In genomic region chr3:101675709-101676218, GRCh38 we compare ENCODE assay signal across 9 cellular contexts. TPM values are rescaled to one million over a fixed set of nuclear protein-coding genes. Genes with fewer than 3 reads are reported as not detected.
A peak's percentile ranks its signal among the peaks of the same experiment; 100 is the strongest.
DNase-seq lines count a peak whose midpoint lies in the region; ATAC-seq, FAIRE-seq and TF ChIP-seq lines count a peak whose summit lies in the region.
"Had no signal": no experiment of that assay in that cellular context is flagged by ENCODE, and none has a peak within 500 bp of the region (broad histone marks: within the 10 kb centered on the region; RNA-seq: fewer than 3 reads in every experiment).

No MANE protein-coding gene starts in this region.

- H3K27ac ChIP-seq in SK-N-MC (peak overlapping the region; percentile 57; the same call in 1 of the 2 replicates), trophoblast cell (ENCODE audit: low read depth, low read length) (no peak overlapping the region)

- FAIRE-seq in D721Med (lab: Jason Lieb, UNC), result no peak
- FAIRE-seq: endometrium had no signal

- peaks cover 7% of the 10 kb centered on the region for H3K79me1 ChIP-seq in trophoblast cell (ENCODE audit: low read length)

- no peak overlapping the region for H2BK5ac ChIP-seq in trophoblast cell (ENCODE audit: low read depth, low read length, poor library complexity)

- no peaks in the 10 kb centered on the region for H3K9me3 ChIP-seq in SK-N-MC (ENCODE audit: low read depth, low read length)
- H3K9me3 ChIP-seq in trophoblast cell (ENCODE audit: insufficient read depth, low read depth, low read length), result no peaks in the 10 kb centered on the region

- H3K27ac Mint-ChIP-seq in Calu3 (ENCODE audit: unreplicated experiment), result peak overlapping the region; percentile 85

- no peak overlapping the region for H2BK12ac ChIP-seq in trophoblast cell (ENCODE audit: low read length)

- no peaks in the 10 kb centered on the region for H3K9me3 Mint-ChIP-seq in Calu3 (ENCODE audit: low read depth, unreplicated experiment)

- CTCF ChIA-PET in Calu3 (lab: Charles Lee), result interaction anchor here (1.4 to 1.6 kb wide), 2 partner anchors 127 to 547 kb away, joined by 3 to 4 read pairs; no protein-coding TSS in a partner anchor

- TF ChIP-seq CTCF in Calu3 (IDR thresholded peaks at IDR 0.05; ENCODE audit: unreplicated experiment) (no peak), fibroblast of the aortic adventitia (IDR thresholded peaks at IDR 0.05; ENCODE audit: insufficient read depth, low read length) (no peak), D721Med (IDR thresholded peaks at IDR 0.05; ENCODE audit: insufficient read depth, missing control alignments) (no peak)

- H3K36me3 ChIP-seq in SK-N-MC (ENCODE audit: insufficient read depth, low read length), result peaks cover 22% of the 10 kb centered on the region
- H3K36me3 ChIP-seq in trophoblast cell (ENCODE audit: control insufficient read depth in 1 of 2, insufficient read depth in 2 of 2, low read length in 2 of 2), result peaks cover 6 to 8% of the 10 kb centered on the region in 2 experiments

- WGBS in trophoblast cell (ENCODE audit: extremely low coverage, insufficient coverage, insufficient read length), result no CpG with 5 or more reads among the region's 27 CpGs

- H3K79me2 ChIP-seq in trophoblast cell (ENCODE audit: control insufficient read depth, insufficient read depth, low read length, poor library complexity), result peaks cover 10% of the 10 kb centered on the region

- no peak overlapping the region for H2AK5ac ChIP-seq in trophoblast cell (ENCODE audit: low read length)

- no peak overlapping the region for H4K8ac ChIP-seq in trophoblast cell (ENCODE audit: low read depth, low read length)

- peak overlapping the region; percentile 47 for H2AFZ ChIP-seq in trophoblast cell (ENCODE audit: insufficient read depth, low read length, poor library complexity)

- H4K12ac ChIP-seq in trophoblast cell (ENCODE audit: low read depth, low read length), result no peak overlapping the region

- H3K4me1 ChIP-seq in trophoblast cell (ENCODE audit: control insufficient read depth in 1 of 2, insufficient read depth in 2 of 2, low read length in 2 of 2), result peaks cover 0 to 4% of the 10 kb centered on the region in 2 experiments

- no peak overlapping the region for H3K23ac ChIP-seq in trophoblast cell (ENCODE audit: low read length)

- peak overlapping the region; percentile 42 for H3K4ac ChIP-seq in trophoblast cell (ENCODE audit: low read depth, low read length)

- no TSS peak for BruUV-seq in Calu3 (replicated peaks; lab: Mats Ljungman, UMichigan)

- peak; percentile 19 for DNase-seq in Calu3
- no peak for DNase-seq in SK-N-MC (ENCODE audit: low read depth, low spot score)
- no peak for DNase-seq in fibroblast of the aortic adventitia (ENCODE audit: low read depth)
- DNase-seq in trophoblast cell, result no peak
- no peak for DNase-seq in D721Med (ENCODE audit: insufficient read length, low spot score)
- DNase-seq in LoVo (ENCODE audit: low spot score), result no peak
- no peak for DNase-seq in cortex of kidney (lab: John Stamatoyannopoulos, UW)

- H3K4me2 ChIP-seq in trophoblast cell (ENCODE audit: low read length), result peak overlapping the region; percentile 93

- no peaks in the 10 kb centered on the region for H3K27me3 ChIP-seq in trophoblast cell (ENCODE audit: insufficient read depth, low read length)

- ATAC-seq in HG02763 (IDR thresholded peaks at IDR 0.05; ENCODE audit: unreplicated experiment), result no peak

- peak overlapping the region; percentile 86 for H3K9ac ChIP-seq in SK-N-MC (ENCODE audit: insufficient read length)
- H3K9ac ChIP-seq in trophoblast cell (ENCODE audit: low read length), result peak overlapping the region; percentile 84

- H3K4me1 Mint-ChIP-seq in Calu3 (ENCODE audit: low read depth, unreplicated experiment), result peaks cover 17% of the 10 kb centered on the region

- no peak overlapping the region for H3K18ac ChIP-seq in trophoblast cell (ENCODE audit: low read length)

- no peak overlapping the region for H3K14ac ChIP-seq in trophoblast cell (ENCODE audit: low read length)

- H3K36me3 Mint-ChIP-seq in Calu3 (ENCODE audit: insufficient read depth, unreplicated experiment), result peaks cover 37% of the 10 kb centered on the region

- peak overlapping the region; percentile 94 for H3K4me3 ChIP-seq in SK-N-MC
- H3K4me3 ChIP-seq in fibroblast of the aortic adventitia (ENCODE audit: low read depth, low read length), result peak overlapping the region; percentile 97
- peak overlapping the region; percentile 77 for H3K4me3 ChIP-seq in trophoblast cell (ENCODE audit: low read depth, low read length)

- intact Hi-C loops in Calu3 (cut with micrococcal nuclease; ENCODE audit: unreplicated experiment), result loop anchor here (2.0 to 5.0 kb wide), 3 partner anchors 437 to 549 kb away; no protein-coding TSS in a partner anchor

- peak overlapping the region; percentile 80 for H3K4me3 Mint-ChIP-seq in Calu3 (ENCODE audit: low read depth, unreplicated experiment)

- H4K91ac ChIP-seq in trophoblast cell (ENCODE audit: low read depth, low read length), result no peak overlapping the region

- H3K27me3 Mint-ChIP-seq in Calu3 (ENCODE audit: unreplicated experiment), result no peaks in the 10 kb centered on the region

- H2BK120ac ChIP-seq in trophoblast cell (ENCODE audit: insufficient read depth, low read length, poor library complexity), result no peak overlapping the region

RNA-seq across cellular contexts. Expression of gene ZBTB11, which starts 1.2 kb away (rescaled TPM):
- total RNA-seq in Calu3 (2022) (34.8 and 36.5 TPM in 2 replicates), fibroblast of the aortic adventitia (ENCODE audit: low replicate concordance) (21.4 and 23.1 TPM in 2 replicates)
- polyA plus RNA-seq in trophoblast cell (2013), result 9.8 and 10.0 TPM in 2 replicates

RNA-seq across cellular contexts. Expression of gene RPL24, which starts 10.8 kb away (rescaled TPM):
- total RNA-seq in Calu3 (2022), result 587 and 599 TPM in 2 replicates
- 1,420 and 2,984 TPM in 2 replicates for total RNA-seq in fibroblast of the aortic adventitia (ENCODE audit: low replicate concordance)
- polyA plus RNA-seq in trophoblast cell (2013), result 2,116 and 2,232 TPM in 2 replicates

RNA-seq across cellular contexts. Expression of gene CEP97, which starts 48.6 kb away (rescaled TPM):
- total RNA-seq in Calu3 (2022) (5.4 and 6.4 TPM in 2 replicates), fibroblast of the aortic adventitia (ENCODE audit: low replicate concordance) (6.1 and 21.4 TPM in 2 replicates)
- polyA plus RNA-seq in trophoblast cell (2013), result 3.1 and 3.4 TPM in 2 replicates
